ENCODE assay signal across 8 cellular contexts in genomic region chr9:96449844-96450612, GRCh38. TPM values are rescaled to one million over a fixed set of nuclear protein-coding genes. Genes with fewer than 3 reads are reported as not detected.
DNase-seq lines count a peak whose midpoint lies in the region; ATAC-seq and TF ChIP-seq lines count a peak whose summit lies in the region.

TSS of gene HABP4 (plus strand) at chr9:96450169. CDS start at chr9:96450280, 111 bp downstream.

- ATAC-seq in GM19395 (IDR thresholded peaks at IDR 0.05; ENCODE audit: unreplicated experiment) = peak; percentile 96
- peak; percentile 84 for ATAC-seq in HG03558 (IDR thresholded peaks at IDR 0.05; ENCODE audit: extremely low read depth, unreplicated experiment)

- peak within 1 kb of the TSS; percentile 52 for H3K27ac ChIP-seq in C4-2B

- peak in 1 of 2 donors; percentile 41 for TF ChIP-seq POLR2A in lower leg skin (IDR thresholded peaks at IDR 0.05)

- intact Hi-C loops in lower leg skin (cut with DNase I; ENCODE audit: low total_unique reads) = no loop called here

- peak within 1 kb of the TSS; percentile 51 for H3K4me3 ChIP-seq in lower leg skin (ENCODE audit: low read depth, poor library complexity, severe bottlenecking)

- 0 to 1% methylated on average over 41 to 50 of the region's 108 CpGs for WGBS in lower leg skin, 2 donors

- no peak for TF ChIP-seq CTCF in C4-2B (conservative IDR thresholded peaks at IDR 0.05)
- no peak for TF ChIP-seq CTCF in lower leg skin (IDR thresholded peaks at IDR 0.05)

- DNase-seq in NCI-H748 (lab: John Stamatoyannopoulos, UW; ENCODE audit: unreplicated experiment) (peak; percentile 96), dermis blood vessel endothelial cell (peak; percentile 96), lower leg skin (ENCODE audit: low spot score in 2 of 2) (peak; percentile 96 to 99)
- DNase-seq in activated CD4-positive, alpha-beta T cell treated with anti-CD3 and anti-CD28 coated beads, Interleukin-2, amount 50 U/mL, for 4 hours = peak; percentile 92 to 94
- peak; percentile 95 to 98 for DNase-seq in stimulated activated CD4-positive, alpha-beta T cell treated with anti-CD3 and anti-CD28 coated beads, Interleukin-4, amount 100 ng/mL, for 4 hours

RNA-seq across cellular contexts. Expression of gene HABP4, which starts in this region (rescaled TPM):
- total RNA-seq in dermis blood vessel endothelial cell (7.3 and 9.0 TPM in 2 replicates), lower leg skin (10 to 100 TPM in 2 of 4 donors, 1 to 10 TPM in 2; 6.3 to 13.4 (median 10.2) TPM)

Comparison
In these comparisons a context has a peak if more than half of its experiments do, and no peak if none do; other contexts are left out.
1. Peak in every context shown above with its lines: DNase-seq, ATAC-seq, H3K4me3 ChIP-seq and H3K27ac ChIP-seq.